In the genomic region with DNA sequence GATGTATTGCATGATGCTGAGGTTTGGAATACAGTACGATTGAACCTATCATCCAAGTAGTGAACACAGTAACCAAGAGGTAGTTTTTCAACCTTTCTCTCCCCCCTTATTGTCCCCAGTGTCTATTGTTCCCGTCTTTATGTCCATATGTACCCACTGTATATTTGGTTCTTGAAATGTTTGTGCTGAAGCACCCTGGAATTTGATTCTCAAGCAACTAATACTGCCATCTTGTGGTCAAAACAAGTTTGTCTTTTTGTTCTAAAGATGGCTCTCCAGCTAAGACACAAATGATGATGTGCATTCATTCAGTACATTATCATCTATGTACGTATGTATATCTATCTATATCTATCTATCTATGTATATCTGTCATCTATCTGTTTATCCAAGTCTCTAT, we compare ENCODE assay signal across 9 cellular contexts. TPM values are rescaled to one million over a fixed set of nuclear protein-coding genes. Genes with fewer than 3 reads are reported as not detected.
DNase-seq lines count a peak whose midpoint lies in the region; ATAC-seq and TF ChIP-seq lines count a peak whose summit lies in the region.
"Had no signal": no experiment of that assay in that cellular context is flagged by ENCODE, and none has a peak within 500 bp of the region (broad histone marks: within the 10 kb centered on the region; RNA-seq: fewer than 3 reads in every experiment).

No MANE protein-coding gene starts in this region.

- peak; percentile 51 for DNase-seq in COR-L47 (lab: John Stamatoyannopoulos, UW)
- DNase-seq in NCI-H1092 (lab: John Stamatoyannopoulos, UW), result peak; percentile 71
- DNase-seq in SKM-1 (lab: John Stamatoyannopoulos, UW; ENCODE audit: unreplicated experiment), result peak; percentile 10
- no peak for DNase-seq in testis
- DNase-seq in activated CD8-positive, alpha-beta memory T cell treated with anti-CD3 and anti-CD28 coated beads for 24 hours, result no peak

- H3K4me3 ChIP-seq in gastroesophageal sphincter (no peak overlapping the region), testis (no peak overlapping the region)

- TF ChIP-seq EP300 in gastroesophageal sphincter (IDR thresholded peaks at IDR 0.05), result no peak

- 26 to 32% methylated on average over 3 of the region's 3 CpGs for WGBS in gastroesophageal sphincter (ENCODE audit: low coverage in 1 of 2), 2 donors
- WGBS in testis, 2 donors, result 31 to 34% methylated on average over 3 of the region's 3 CpGs

- TF ChIP-seq POLR2A in gastroesophageal sphincter (IDR thresholded peaks at IDR 0.05) (no peak), testis (IDR thresholded peaks at IDR 0.05) (no peak)

- no peaks in the 10 kb centered on the region for H3K4me1 ChIP-seq in gastroesophageal sphincter
- H3K4me1 ChIP-seq in testis, result no peaks in the 10 kb centered on the region

- H3K27ac ChIP-seq in gastroesophageal sphincter (no peak overlapping the region), testis (no peak overlapping the region)

- intact Hi-C loops in testis (cut with DNase I; ENCODE audit: low total_unique reads), result no loop called here

- peak in 3 of 4 experiments; percentile 10 to 64 (median 39) for TF ChIP-seq CTCF in gastroesophageal sphincter (IDR thresholded peaks at IDR 0.05)
- peak in 2 of 3 experiments; percentile 22 to 46 for TF ChIP-seq CTCF in testis (IDR thresholded peaks at IDR 0.05)

- H3K27me3 ChIP-seq in gastroesophageal sphincter (no peaks in the 10 kb centered on the region), testis (no peaks in the 10 kb centered on the region)

- ATAC-seq in GM18909 (IDR thresholded peaks at IDR 0.05; ENCODE audit: poor library complexity, unreplicated experiment) (peak; percentile 72), gastroesophageal sphincter (no peak), HG02610 (IDR thresholded peaks at IDR 0.05; ENCODE audit: unreplicated experiment) (no peak)

- H3K9me3 ChIP-seq in gastroesophageal sphincter, result no peaks in the 10 kb centered on the region
- no peaks in the 10 kb centered on the region for H3K9me3 ChIP-seq in testis

- H3K36me3 ChIP-seq in gastroesophageal sphincter (no peaks in the 10 kb centered on the region), testis (ENCODE audit: low read depth, missing control alignments) (no peaks in the 10 kb centered on the region)

RNA-seq across cellular contexts. Expression of a gene that starts 33.5 kb away (rescaled TPM):
- total RNA-seq in gastroesophageal sphincter (under 1 TPM in 1 of 4 donors, not detected in 3; under 0.01 TPM), testis (under 1 TPM; 0.16 to 0.19 TPM)
- polyA plus RNA-seq in testis (ENCODE audit: insufficient read depth, low read depth, low replicate concordance), result 0.44 TPM
- total RNA-seq: mononuclear cell had no signal

Comparison
In these comparisons a context has a peak if more than half of its experiments do, and no peak if none do; other contexts are left out.
1. DNase-seq: peak in COR-L47 (single experiment), NCI-H1092 (single experiment) and SKM-1 (single experiment); none in testis (single experiment) and activated CD8-positive, alpha-beta memory T cell treated with anti-CD3 and anti-CD28 coated beads for 24 hours (single experiment).